In genomic region chr15:37132826-37133417, GRCh38 we compare ENCODE assay signal across 30 cellular contexts. TPM values are rescaled to one million over a fixed set of nuclear protein-coding genes. Genes with fewer than 3 reads are reported as not detected.
"Had no signal": no experiment of that assay in that cellular context is flagged by ENCODE, and none has a peak within 500 bp of the region (broad histone marks: within the 10 kb centered on the region; RNA-seq: fewer than 3 reads in every experiment).

No MANE protein-coding gene starts in this region.

- H3K4me1 ChIP-seq: breast epithelium, colonic mucosa, foreskin keratinocyte, gastrocnemius medialis had no signal

- H3K27me3 ChIP-seq: breast epithelium, cardiac muscle cell, colonic mucosa, heart left ventricle had no signal

- H3K4me3 Mint-ChIP-seq: activated B cell treated with CpG ODN at 0.5 μM for 24 hours; activated CD8-positive, alpha-beta T cell treated with anti-CD3 and anti-CD28 coated beads for 36 hours; activated naive CD8-positive, alpha-beta T cell; activated T-cell treated with anti-CD3 and anti-CD28 coated beads, Interleukin-2, amount 50 U/mL, for 4 hours; activated T-helper 17 cell treated with anti-CD3 and anti-CD28 coated beads, Interleukin-2, amount 50 U/mL, for 72 hours; endodermal cell had no signal

- ATAC-seq: activated CD4-positive, CD25-positive, alpha-beta regulatory T cell treated with anti-CD3 and anti-CD28 coated beads, Interleukin-2, amount 50 U/mL, for 24 hours; activated CD8-positive, alpha-beta T cell treated with anti-CD3 and anti-CD28 coated beads for 36 hours; activated T-cell treated with anti-CD3 and anti-CD28 coated beads, Interleukin-2, amount 50 U/mL, for 4 hours; activated T-helper 17 cell treated with anti-CD3 and anti-CD28 coated beads, Interleukin-2, amount 50 U/mL, for 72 hours; esophagus mucosa; foreskin keratinocyte; gastrocnemius medialis had no signal

- H3K27ac ChIP-seq: breast epithelium, colonic mucosa, foreskin keratinocyte, gastrocnemius medialis, WERI-Rb-1 had no signal

- H3K27ac Mint-ChIP-seq: activated B cell treated with CpG ODN at 0.5 μM for 24 hours; activated CD8-positive, alpha-beta T cell treated with anti-CD3 and anti-CD28 coated beads for 36 hours; activated naive CD8-positive, alpha-beta T cell; activated T-helper 17 cell treated with anti-CD3 and anti-CD28 coated beads, Interleukin-2, amount 50 U/mL, for 72 hours; endodermal cell had no signal

- H3K4me1 Mint-ChIP-seq: activated B cell treated with CpG ODN at 0.5 μM for 24 hours; activated T-helper 17 cell treated with anti-CD3 and anti-CD28 coated beads, Interleukin-2, amount 50 U/mL, for 72 hours had no signal

- H3K4me3 ChIP-seq: breast epithelium, cardiac muscle cell, colonic mucosa, gastrocnemius medialis, heart left ventricle had no signal

- H3K36me3 ChIP-seq: breast epithelium, cardiac muscle cell, colonic mucosa, gastrocnemius medialis, heart left ventricle, WERI-Rb-1 had no signal

- H3K36me3 Mint-ChIP-seq: activated naive CD8-positive, alpha-beta T cell had no signal

- DNase-seq: activated B cell treated with CpG ODN at 0.5 μM for 24 hours; activated CD4-positive, alpha-beta T cell treated with anti-CD3 and anti-CD28 coated beads for 48 hours; activated CD4-positive, alpha-beta T cell treated with anti-CD3 and anti-CD28 coated beads, Interleukin-2, amount 50 U/mL, for 1 hour; activated CD4-positive, alpha-beta T cell treated with anti-CD3 and anti-CD28 coated beads, Interleukin-2, amount 50 U/mL, for 48 hours; activated CD8-positive, alpha-beta memory T cell treated with anti-CD3 and anti-CD28 coated beads for 24 hours; activated CD8-positive, alpha-beta T cell treated with anti-CD3 and anti-CD28 coated beads for 36 hours; activated effector memory CD4-positive, alpha-beta T cell treated with Interleukin-2 at 50 U/mL for 16 hours; activated gamma-delta T cell treated with Interleukin-2 at 50 U/mL for 16 hours; activated naive CD4-positive, alpha-beta T cell treated with anti-CD3 and anti-CD28 coated beads, Interleukin-2, amount 50 U/mL, for 16 hours; activated naive CD4-positive, alpha-beta T cell treated with Interleukin-2 at 50 U/mL for 16 hours; activated T-cell treated with anti-CD3 and anti-CD28 coated beads, Interleukin-2, amount 50 U/mL, for 4 hours; amniotic stem cell; central memory CD4-positive, alpha-beta T cell; cerebellar nuclear complex; colonic mucosa; effector CD8-positive, alpha-beta T cell; endodermal cell; foreskin keratinocyte; gastrocnemius medialis; glutamatergic neuron; heart left ventricle; T-helper 1 cell; T-helper 2 cell; WERI-Rb-1 had no signal

- H3K9me3 ChIP-seq: breast epithelium, colonic mucosa, gastrocnemius medialis, heart left ventricle had no signal

RNA-seq across cellular contexts. Expression of gene MEIS2, which starts 32.6 kb away (rescaled TPM):
- total RNA-seq: activated T-helper 17 cell treated with anti-CD3 and anti-CD28 coated beads, Interleukin-2, amount 50 U/mL, for 72 hours had no signal
